ENCODE assay signal across 14 cellular contexts in the genomic region with DNA sequence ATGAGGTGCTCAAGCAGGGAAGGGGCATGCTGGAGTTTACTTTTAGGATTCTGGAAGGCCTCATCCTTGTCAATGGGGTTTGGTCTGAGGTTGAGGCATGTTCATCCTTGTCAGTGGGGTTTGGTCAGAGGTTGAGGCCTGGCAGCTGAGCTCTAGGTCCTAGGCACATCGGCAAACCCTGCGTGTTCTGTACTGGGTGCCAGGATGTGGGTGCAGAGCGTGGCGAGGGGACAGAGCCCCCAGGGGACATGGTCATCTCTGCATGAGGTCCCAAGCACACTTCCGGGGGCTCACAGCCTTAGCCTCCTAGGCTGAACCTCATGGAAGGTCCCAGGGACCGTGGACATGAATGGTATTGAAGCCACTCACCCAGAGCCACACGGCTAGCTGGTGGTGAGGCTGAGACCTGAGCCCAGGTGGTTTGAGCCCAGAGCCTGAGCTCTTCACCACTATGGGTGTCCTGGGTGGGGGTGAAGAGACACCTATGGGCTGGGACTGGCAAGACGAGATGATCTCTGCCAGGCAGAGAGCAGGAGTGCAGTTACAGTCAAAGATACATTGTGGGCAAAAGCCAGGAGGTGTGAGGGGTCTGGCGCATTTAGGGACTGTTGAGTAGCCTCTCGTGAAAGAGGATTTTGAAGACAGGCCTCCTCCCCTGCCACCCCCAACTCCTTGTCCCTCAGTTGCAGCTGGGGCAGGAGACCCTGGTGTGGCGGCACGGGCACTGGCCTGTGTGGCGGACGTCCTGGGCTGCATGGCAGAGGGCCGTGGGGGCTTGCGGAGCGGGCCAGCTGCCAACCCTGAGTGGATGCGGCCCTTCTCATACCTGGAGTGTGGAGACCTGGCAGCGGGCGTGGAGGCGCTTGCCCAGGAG. TPM values are rescaled to one million over a fixed set of nuclear protein-coding genes. Genes with fewer than 3 reads are reported as not detected.
DNase-seq lines count a peak whose midpoint lies in the region; ATAC-seq, FAIRE-seq and TF ChIP-seq lines count a peak whose summit lies in the region.
"Had no signal": no experiment of that assay in that cellular context is flagged by ENCODE, and none has a peak within 500 bp of the region (broad histone marks: within the 10 kb centered on the region; RNA-seq: fewer than 3 reads in every experiment).

No MANE protein-coding gene starts in this region.

- H3K4me1 Mint-ChIP-seq in WTC11 (peaks cover 3% of the 10 kb centered on the region; the same call in 1 of the 2 replicates), nephron progenitor cell (no peaks in the 10 kb centered on the region)

- H3K4me1 ChIP-seq in SK-N-SH (ENCODE audit: control insufficient read depth in 1 of 2, insufficient read depth in 2 of 2, low read depth in 1 of 2, low read length in 1 of 2) (peaks cover 10 to 14% of the 10 kb centered on the region in 2 experiments; a peak in 3 of 4 replicates), right atrium auricular region (peaks cover 0 to 13% of the 10 kb centered on the region in 2 donors)

- peak; percentile 34; the same call in 1 of the 2 replicates for TF ChIP-seq RAD21 in SK-N-SH (IDR thresholded peaks at IDR 0.05; ENCODE audit: low read length)

- H3K27ac ChIP-seq in SK-N-SH (ENCODE audit: low read depth in 2 of 2, low read length in 1 of 2), result no peak overlapping the region
- no peak overlapping the region for H3K27ac ChIP-seq in right atrium auricular region
- H3K27ac ChIP-seq: cardiac muscle cell, gastroesophageal sphincter had no signal

- H3K36me3 ChIP-seq in SK-N-SH (replicated peaks in 1 of 2; ENCODE audit: control insufficient read depth in 1 of 2, insufficient read depth in 2 of 2, low read length in 1 of 2) (peaks cover 0 to 6% of the 10 kb centered on the region in 2 experiments), right atrium auricular region (peaks cover 31% of the 10 kb centered on the region)
- H3K36me3 ChIP-seq: cardiac muscle cell had no signal

- CTCF ChIA-PET in SK-N-SH (lab: Yijun Ruan, JAX), result interaction anchor here (0.8 to 1.9 kb wide), 6 partner anchors 13 to 168 kb away, joined by 3 to 6 read pairs (median 4); no protein-coding TSS in a partner anchor
- CTCF ChIA-PET in WTC11 (lab: Charles Lee), result interaction anchor here (0.6 to 2.4 kb wide), 5 partner anchors 13 to 180 kb away, joined by 3 to 12 read pairs (median 4); no protein-coding TSS in a partner anchor

- TF ChIP-seq CTCF in SK-N-SH (IDR thresholded peaks at IDR 0.05), result no peak
- TF ChIP-seq CTCF in WTC11 (IDR thresholded peaks at IDR 0.05), result no peak
- no peak for TF ChIP-seq CTCF in nephron progenitor cell (IDR thresholded peaks at IDR 0.05)
- no peak for TF ChIP-seq CTCF in right atrium auricular region (IDR thresholded peaks at IDR 0.05)
- TF ChIP-seq CTCF in foreskin fibroblast (IDR thresholded peaks at IDR 0.05; ENCODE audit: low read depth, low read length), result no peak

- H3K4me3 Mint-ChIP-seq in WTC11 (no peak overlapping the region), nephron progenitor cell (no peak overlapping the region)

- H3K27me3 Mint-ChIP-seq in WTC11 (ENCODE audit: low read depth) (no peaks in the 10 kb centered on the region), nephron progenitor cell (ENCODE audit: low read depth, poor library complexity) (peaks cover 2% of the 10 kb centered on the region)

- H3K27me3 ChIP-seq in SK-N-SH (ENCODE audit: insufficient read depth) (no peaks in the 10 kb centered on the region), right atrium auricular region (no peaks in the 10 kb centered on the region)
- H3K27me3 ChIP-seq: cardiac muscle cell, gastroesophageal sphincter had no signal

- H2AFZ ChIP-seq in SK-N-SH (ENCODE audit: low read depth), result no peak overlapping the region

- no peaks in the 10 kb centered on the region for H3K9me2 ChIP-seq in SK-N-SH

- no peaks in the 10 kb centered on the region for H4K20me1 ChIP-seq in SK-N-SH (ENCODE audit: insufficient read depth)

- H3F3A ChIP-seq in SK-N-SH (replicated peaks; ENCODE audit: insufficient read depth), result peaks cover 12% of the 10 kb centered on the region

- H3K4me3 ChIP-seq in SK-N-SH (ENCODE audit: low read depth in 2 of 2, low read length in 1 of 2) (no peak overlapping the region), right atrium auricular region (no peak overlapping the region), foreskin fibroblast (ENCODE audit: low read depth in 1 of 2, low read length in 2 of 2) (no peak overlapping the region)
- H3K4me3 ChIP-seq: cardiac muscle cell, gastroesophageal sphincter had no signal

- WGBS in SK-N-SH (ENCODE audit: low lambda C conversion rate), result 94% methylated on average over 13 of the region's 21 CpGs

- no peaks in the 10 kb centered on the region for H3K79me2 ChIP-seq in SK-N-SH (ENCODE audit: insufficient read depth)

- H3K9me3 Mint-ChIP-seq in WTC11, result no peaks in the 10 kb centered on the region
- no peaks in the 10 kb centered on the region for H3K9me3 Mint-ChIP-seq in nephron progenitor cell

- H3K36me3 Mint-ChIP-seq in WTC11 (no peaks in the 10 kb centered on the region), nephron progenitor cell (ENCODE audit: low read depth) (no peaks in the 10 kb centered on the region)

- ATAC-seq in SK-N-SH treated with all-trans-retinoic acid at 6 μM for 48 hours (no peak), WTC11 (no peak)
- ATAC-seq: gastroesophageal sphincter had no signal

- peak; percentile 11 for FAIRE-seq in GM19239 (lab: Jason Lieb, UNC)
- FAIRE-seq: endometrium had no signal

- no peak overlapping the region for H3K9ac ChIP-seq in SK-N-SH

- DNase-seq in SK-N-SH (peak; percentile 51), GM19239 (ENCODE audit: insufficient read length, low spot score) (no peak), WTC11 (ENCODE audit: low spot score) (no peak), nephron progenitor cell (no peak), right atrium auricular region (ENCODE audit: low spot score) (no peak), T-helper 9 cell (no peak), foreskin fibroblast (no peak)
- DNase-seq: Caco-2, NCI-H187 treated with DMSO at 0.1 percent for 48 hours, NCI-H524 treated with DMSO at 0.1 percent for 48 hours had no signal

- H3K9me3 ChIP-seq in SK-N-SH (no peaks in the 10 kb centered on the region), right atrium auricular region (no peaks in the 10 kb centered on the region)
- H3K9me3 ChIP-seq: Caco-2, gastroesophageal sphincter had no signal

- POLR2A ChIA-PET in SK-N-SH (lab: Yijun Ruan, JAX), result interaction anchor here (1.5 to 1.6 kb wide), 2 partner anchors 92 to 93 kb away, joined by 3 to 4 read pairs; no protein-coding TSS in a partner anchor
- POLR2A ChIA-PET in WTC11 (lab: Charles Lee), result interaction anchor here (1.5 kb wide), 1 partner anchor 92 kb away, joined by 3 read pairs; no protein-coding TSS in a partner anchor

- H3K4me2 ChIP-seq in SK-N-SH, result no peak overlapping the region

- H3K27ac Mint-ChIP-seq in WTC11 (peak overlapping the region; percentile 54; the same call in 1 of the 2 replicates), nephron progenitor cell (peak overlapping the region; percentile 77)

- no peak for TF ChIP-seq EP300 in SK-N-SH (IDR thresholded peaks at IDR 0.05; ENCODE audit: borderline replicate concordance in 1 of 2, low read depth in 1 of 2, low read length in 1 of 2)

TF ChIP-seq in SK-N-SH, 30 proteins besides CTCF, POLR2A, EP300 and RAD21 (continues in another document):
- no peak for TF ChIP-seq POLR2AphosphoS5 (IDR thresholded peaks at IDR 0.05; ENCODE audit: low read depth, low read length)

TF ChIP-seq in SK-N-SH treated with all-trans-retinoic acid at 6 μM for 48 hours, 23 proteins besides CTCF, POLR2A, EP300 and RAD21 (continues in another document):
- TF ChIP-seq GLIS3 (CRISPR knock-in tag; IDR thresholded peaks at IDR 0.05) (no peak), ZFP3 (CRISPR knock-in tag; IDR thresholded peaks at IDR 0.05) (no peak), CSDC2 (CRISPR knock-in tag; IDR thresholded peaks at IDR 0.05) (no peak)

TF ChIP-seq in WTC11, 78 proteins besides CTCF, POLR2A, EP300 and RAD21 (continues in another document):
- no peak for TF ChIP-seq ATF3 (CRISPR knock-in tag; conservative IDR thresholded peaks at IDR 0.05)
- no peak for TF ChIP-seq NFYB (CRISPR knock-in tag; conservative IDR thresholded peaks at IDR 0.05; ENCODE audit: low read depth)
- TF ChIP-seq ATF1 (CRISPR knock-in tag; IDR thresholded peaks at IDR 0.05), result no peak
- TF ChIP-seq, protein P1, sequence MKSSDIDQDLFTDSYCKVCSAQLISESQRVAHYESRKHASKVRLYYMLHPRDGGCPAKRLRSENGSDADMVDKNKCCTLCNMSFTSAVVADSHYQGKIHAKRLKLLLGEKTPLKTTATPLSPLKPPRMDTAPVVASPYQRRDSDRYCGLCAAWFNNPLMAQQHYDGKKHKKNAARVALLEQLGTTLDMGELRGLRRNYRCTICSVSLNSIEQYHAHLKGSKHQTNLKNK (CRISPR knock-in tag; IDR thresholded peaks at IDR 0.05), result no peak
- no peak for TF ChIP-seq KAT7 (CRISPR knock-in tag; IDR thresholded peaks at IDR 0.05; ENCODE audit: borderline replicate concordance)
- no peak for TF ChIP-seq GABPB1 (CRISPR knock-in tag; IDR thresholded peaks at IDR 0.05)

RNA-seq across cellular contexts. Expression of gene FCSK, which starts 19.3 kb away (rescaled TPM):
- 9.7 and 10.4 TPM in 2 replicates for polyA plus RNA-seq in SK-N-SH (2012; rRNA removed)
- polyA plus RNA-seq in SK-N-SH (2012; cell fraction: cytosol; rRNA removed), result 2.3 and 3.3 TPM in 2 replicates
- polyA plus RNA-seq in SK-N-SH (2012; cell fraction: nucleus; rRNA removed), result 47.7 and 71.8 TPM in 2 replicates
- 7.0 to 10.6 TPM (median 8.6 TPM) in 3 replicates for total RNA-seq in WTC11 (2021)
- 10 to 100 TPM in 1 of 2 donors, 1 to 10 TPM in 1; 9.5 to 10.2 TPM for total RNA-seq in right atrium auricular region

RNA-seq across cellular contexts. Expression of gene ST3GAL2, which starts 34.8 kb away (rescaled TPM):
- 11.4 and 19.9 TPM in 2 replicates for polyA plus RNA-seq in SK-N-SH (2012; rRNA removed)
- polyA plus RNA-seq in SK-N-SH (2012; cell fraction: cytosol; rRNA removed), result 6.6 and 13.1 TPM in 2 replicates
- polyA plus RNA-seq in SK-N-SH (2012; cell fraction: nucleus; rRNA removed), result 13.6 and 16.1 TPM in 2 replicates
- total RNA-seq in WTC11 (2021) (46.0 to 49.4 TPM (median 46.2 TPM) in 3 replicates), right atrium auricular region (10 to 100 TPM; 13.5 to 16.9 TPM)

RNA-seq across cellular contexts. Expression of gene COG4, which starts 49.7 kb away (rescaled TPM):
- polyA plus RNA-seq in SK-N-SH (2012; rRNA removed), result 54.4 and 72.7 TPM in 2 replicates
- 32.9 and 45.7 TPM in 2 replicates for polyA plus RNA-seq in SK-N-SH (2012; cell fraction: cytosol; rRNA removed)
- 147 and 161 TPM in 2 replicates for polyA plus RNA-seq in SK-N-SH (2012; cell fraction: nucleus; rRNA removed)
- total RNA-seq in WTC11 (2021) (56.6 to 65.6 TPM (median 61.8 TPM) in 3 replicates), right atrium auricular region (10 to 100 TPM; 29.1 to 41.8 TPM)

RNA-seq across cellular contexts. Expression of gene SF3B3, which starts 49.9 kb away (rescaled TPM):
- 75.9 and 81.7 TPM in 2 replicates for polyA plus RNA-seq in SK-N-SH (2012; rRNA removed)
- 58.5 and 71.3 TPM in 2 replicates for polyA plus RNA-seq in SK-N-SH (2012; cell fraction: cytosol; rRNA removed)
- 160 and 164 TPM in 2 replicates for polyA plus RNA-seq in SK-N-SH (2012; cell fraction: nucleus; rRNA removed)
- total RNA-seq in WTC11 (2021), result 423 to 475 TPM (median 430 TPM) in 3 replicates
- total RNA-seq in right atrium auricular region, result 10 to 100 TPM; 82.1 to 95.1 TPM
